In genomic region chr19:8511573-8512101, GRCh38 we compare ENCODE assay signal across 1 cellular context.
A peak's percentile ranks its signal among the peaks of the same experiment; 100 is the strongest.
TF ChIP-seq lines count a peak whose summit lies in the region.

No MANE protein-coding gene starts in this region.

TF ChIP-seq in K562, 482 proteins besides CTCF, POLR2A, EP300 and RAD21 (continued from another document):
- peak; percentile 41; the same call in 1 of the 2 replicates for TF ChIP-seq RBFOX2 (IDR thresholded peaks at IDR 0.05; ENCODE audit: low read depth, low read length)
- TF ChIP-seq E2F6 (IDR thresholded peaks at IDR 0.05; ENCODE audit: borderline replicate concordance in 1 of 2, extremely low read depth in 1 of 2, insufficient read depth in 1 of 2, insufficient read length in 1 of 2, low read depth in 1 of 2, low read length in 1 of 2, poor library complexity in 1 of 2, severe bottlenecking in 1 of 2): peak in 1 of 2 experiments; percentile 58
